ENCODE assay signal across 8 cellular contexts in genomic region chr7:6271091-6271658, GRCh38. TPM values are rescaled to one million over a fixed set of nuclear protein-coding genes. Genes with fewer than 3 reads are reported as not detected.
DNase-seq lines count a peak whose midpoint lies in the region; ATAC-seq, FAIRE-seq and TF ChIP-seq lines count a peak whose summit lies in the region.

No MANE protein-coding gene starts in this region.

- no peak overlapping the region for H3K14ac ChIP-seq in H1 (ENCODE audit: insufficient read length)

- H2BK15ac ChIP-seq in H1 (ENCODE audit: low read length) = no peak overlapping the region

- CTCF ChIA-PET in GM10248 (lab: Yijun Ruan, JAX) = interaction anchor here (0.7 to 4.3 kb wide), 9 partner anchors 9 to 273 kb away, joined by 3 to 28 read pairs (median 5); no protein-coding TSS in a partner anchor
- CTCF ChIA-PET in H1 (lab: Charles Lee; ENCODE audit: partially characterized antibody) = interaction anchor here (0.5 to 1.7 kb wide), 7 partner anchors 8 to 135 kb away, joined by 3 to 6 read pairs (median 4); no protein-coding TSS in a partner anchor

- WGBS in H1 (ENCODE audit: extremely low coverage in 1 of 2, insufficient coverage in 1 of 2, insufficient read length in 1 of 2, insufficient replicate concordance in 2 of 2, low coverage in 1 of 2, low lambda C conversion rate in 2 of 2, missing lambda C conversion rate in 1 of 2), 2 experiments = 10% methylated on average over 14 of the region's 14 CpGs; no CpG with 5 or more reads in 1 of the 2 experiments

- H2BK120ac ChIP-seq in H1 (replicated peaks; ENCODE audit: low read depth, low read length) = no peak overlapping the region

- TF ChIP-seq RAD21 in H1 (IDR thresholded peaks at IDR 0.05 in 1 of 2, conservative IDR thresholded peaks at IDR 0.05 in 1 of 2; ENCODE audit: low read depth in 2 of 2, low read length in 2 of 2) = no peak; a peak in 2 of 4 replicates

- H3K4ac ChIP-seq in H1 (replicated peaks; ENCODE audit: insufficient read length, low read depth, low read length) = no peak overlapping the region

- TF ChIP-seq CTCF in GM10248 (IDR thresholded peaks at IDR 0.05; ENCODE audit: control extremely low read depth, extremely low read depth, low read depth, missing control alignments) (peak; percentile 26), H1 (IDR thresholded peaks at IDR 0.05; ENCODE audit: control extremely low read depth in 1 of 3, insufficient read depth in 1 of 3, low read depth in 1 of 3, low read length in 3 of 3) (peak in 1 of 3 experiments; percentile 16; a peak in 1 of 4 replicates)

- H3K56ac ChIP-seq in H1 (replicated peaks; ENCODE audit: insufficient read length, low read depth, low read length) = no peak overlapping the region

- peaks cover 12% of the 10 kb centered on the region; the same call in 1 of the 2 replicates for H3K23me2 ChIP-seq in H1 (ENCODE audit: low read depth, low read length)

- no peak overlapping the region for H2BK12ac ChIP-seq in H1 (ENCODE audit: low read depth, low read length)

- no peak for TF ChIP-seq POLR2A in H1 (IDR thresholded peaks at IDR 0.05; ENCODE audit: control extremely low read depth in 1 of 2, low read depth in 2 of 2, low read length in 2 of 2)

- no peak for TF ChIP-seq EP300 in H1 (IDR thresholded peaks at IDR 0.05; ENCODE audit: borderline replicate concordance in 1 of 2, low read depth in 2 of 2, low read length in 2 of 2)

- DNase-seq in GM10248 (ENCODE audit: extremely low spot score) (no peak), NAMALWA (ENCODE audit: low spot score) (peak; percentile 60), H1 (ENCODE audit: low read depth in 1 of 2, low spot score in 2 of 2) (no peak), lung microvascular endothelial cell (ENCODE audit: low read depth in 2 of 2) (peak; percentile 67 to 73), NK-92 (lab: John Stamatoyannopoulos, UW; ENCODE audit: unreplicated experiment) (no peak)
- peak; percentile 41 for DNase-seq in activated CD4-positive, alpha-beta T cell treated with anti-CD3 and anti-CD28 coated beads, Interleukin-2, amount 50 U/mL, for 1 hour
- peak; percentile 27 for DNase-seq in stimulated activated CD8-positive, alpha-beta memory T cell treated with anti-CD3 and anti-CD28 coated beads, Interleukin-12 subunit alpha, Interleukin-12 subunit beta, amount 100 ng/mL, for 1 hour (ENCODE audit: low read depth)

- no peak overlapping the region for H4K5ac ChIP-seq in H1 (ENCODE audit: insufficient read length, low read depth, low read length)

- H4K91ac ChIP-seq in H1 (replicated peaks; ENCODE audit: insufficient read length, low read length) = no peak overlapping the region

- no peak overlapping the region for H3K18ac ChIP-seq in H1 (ENCODE audit: extremely low read depth, low read length)

- FAIRE-seq in H1 (lab: Jason Lieb, UNC) = no peak

- H3K23ac ChIP-seq in H1 (ENCODE audit: insufficient read length) = no peak overlapping the region

- peaks cover 3 to 13% (median 8%) of the 10 kb centered on the region in 4 experiments; a peak in 5 of 7 replicates for H3K4me1 ChIP-seq in H1 (replicated peaks in 1 of 4; ENCODE audit: control insufficient read depth in 3 of 4, insufficient read depth in 4 of 4, low read length in 3 of 4)

- H2BK20ac ChIP-seq in H1 (ENCODE audit: low read length) = no peak overlapping the region

- H4K20me1 ChIP-seq in H1 (replicated peaks in 1 of 2; ENCODE audit: control insufficient read depth in 1 of 2, insufficient read depth in 2 of 2, low read length in 2 of 2) = peaks cover 4 to 12% of the 10 kb centered on the region in 2 experiments

- peaks cover 10% of the 10 kb centered on the region; the same call in 1 of the 2 replicates for H3K79me1 ChIP-seq in H1 (ENCODE audit: low read depth, low read length)

- no peak overlapping the region for H2AFZ ChIP-seq in H1 (ENCODE audit: low read length)

- H3K9me3 ChIP-seq in H1 (ENCODE audit: insufficient read depth in 2 of 2, low read depth in 1 of 2, low read length in 1 of 2) = no peaks in the 10 kb centered on the region

- peaks cover 0 to 24% of the 10 kb centered on the region in 2 experiments; a peak in 1 of 4 replicates for H3K79me2 ChIP-seq in H1 (ENCODE audit: control insufficient read depth in 1 of 2, insufficient read depth in 2 of 2, low read length in 2 of 2)

- no peak for ATAC-seq in GM18519 (IDR thresholded peaks at IDR 0.05; ENCODE audit: low FRiP score, unreplicated experiment)

- H2BK5ac ChIP-seq in H1 (ENCODE audit: low read depth, low read length) = no peak overlapping the region

- H3K4me2 ChIP-seq in H1 (ENCODE audit: insufficient read depth in 1 of 2, low read depth in 2 of 2, low read length in 2 of 2) = peak overlapping the region; percentile 96 to 100

- H3K27ac ChIP-seq in H1 (ENCODE audit: low read depth, low read length) = no peak overlapping the region

- H3K36me3 ChIP-seq in H1 (ENCODE audit: control insufficient read depth in 2 of 4, insufficient read depth in 4 of 4, low read length in 3 of 4) = no peaks in the 10 kb centered on the region

- peaks cover 0 to 9% (median 6%) of the 10 kb centered on the region in 4 experiments; a peak in 4 of 7 replicates for H3K27me3 ChIP-seq in H1 (replicated peaks in 1 of 4; ENCODE audit: control insufficient read depth in 3 of 4, extremely low read depth in 1 of 4, insufficient read depth in 3 of 4, low read length in 3 of 4)

- POLR2A ChIA-PET in GM10248 (lab: Yijun Ruan, JAX) = interaction anchor here (0.5 to 0.6 kb wide), 2 partner anchors 79 to 106 kb away, joined by 4 to 5 read pairs; no protein-coding TSS in a partner anchor
- POLR2A ChIA-PET in H1 (lab: Charles Lee; ENCODE audit: partially characterized antibody) = interaction anchor here (0.7 to 0.8 kb wide), 2 partner anchors 9 to 29 kb away, joined by 3 read pairs; no protein-coding TSS in a partner anchor

- peak overlapping the region in 1 of 4 experiments; percentile 16; a peak in 2 of 7 replicates for H3K9ac ChIP-seq in H1 (replicated peaks in 1 of 4; ENCODE audit: extremely low read depth in 1 of 4, low read depth in 3 of 4, low read length in 3 of 4)

- peak overlapping the region; percentile 51 to 80 (median 77) for H3K4me3 ChIP-seq in H1 (ENCODE audit: extremely low read depth in 1 of 4, insufficient read depth in 2 of 4, low read depth in 3 of 4, low read length in 4 of 4)

- no peak overlapping the region for H2AK5ac ChIP-seq in H1 (ENCODE audit: low read depth, low read length)

- no peak overlapping the region for H4K8ac ChIP-seq in H1 (ENCODE audit: extremely low read depth, insufficient read depth, low read length)

TF ChIP-seq in H1, 55 proteins besides CTCF, POLR2A, EP300 and RAD21:
- no peak for TF ChIP-seq JUN (IDR thresholded peaks at IDR 0.05; ENCODE audit: low read depth, low read length)
- TF ChIP-seq TAF1 (IDR thresholded peaks at IDR 0.05; ENCODE audit: low read depth, low read length) = no peak
- no peak for TF ChIP-seq POU5F1 (IDR thresholded peaks at IDR 0.05; ENCODE audit: low read depth, low read length)
TF ChIP-seq in H1: peak in this region for 0.

RNA-seq across cellular contexts. Expression of gene CYTH3, which starts 1.2 kb away (rescaled TPM):
- total RNA-seq in H1 (2021; fragmentation: NEBNext Ultra II Directional; extraction: Animal tissue kit (Norgen Biotek cat#: 25700)) = 9.7 and 11.9 TPM in 2 replicates
- polyA plus RNA-seq in H1 (2011; rRNA removed) = 10.3 and 15.4 TPM in 2 replicates
- 9.3 TPM for polyA plus RNA-seq in H1 (2011; cell fraction: cytosol; rRNA removed)
- 24.2 TPM for polyA plus RNA-seq in H1 (2011; cell fraction: nucleus; rRNA removed)
- polyA plus RNA-seq in H1 (2012, experiment 1 of 2) = 7.1 to 10.0 TPM (median 9.3 TPM) in 4 replicates
- polyA plus RNA-seq in H1 (2012, experiment 2 of 2) = 3.8 TPM
- 8.0 TPM for polyA plus RNA-seq in H1 (2013, experiment 1 of 2)
- polyA plus RNA-seq in H1 (2013, experiment 2 of 2) = 9.2 TPM
- polyA minus RNA-seq in H1 (2011; rRNA and poly(A)+ RNA removed) = 5.1 and 10.3 TPM in 2 replicates
- 9.4 TPM for polyA minus RNA-seq in H1 (2011; cell fraction: cytosol; rRNA and poly(A)+ RNA removed)
- 11.6 TPM for polyA minus RNA-seq in H1 (2011; cell fraction: nucleus; rRNA and poly(A)+ RNA removed)
- 8.9 and 11.1 TPM in 2 replicates for total RNA-seq in lung microvascular endothelial cell

Comparison
In these comparisons a context has a peak if more than half of its experiments do, and no peak if none do; other contexts are left out.
1. DNase-seq: peak in NAMALWA (single experiment), activated CD4-positive, alpha-beta T cell treated with anti-CD3 and anti-CD28 coated beads, Interleukin-2, amount 50 U/mL, for 1 hour (single experiment), lung microvascular endothelial cell (2 of 2) and stimulated activated CD8-positive, alpha-beta memory T cell treated with anti-CD3 and anti-CD28 coated beads, Interleukin-12 subunit alpha, Interleukin-12 subunit beta, amount 100 ng/mL, for 1 hour (single experiment); none in GM10248 (single experiment), H1 (0 of 2) and NK-92 (single experiment).